Comparison of ENCODE assay signal across 8 cellular contexts in the genomic region with DNA sequence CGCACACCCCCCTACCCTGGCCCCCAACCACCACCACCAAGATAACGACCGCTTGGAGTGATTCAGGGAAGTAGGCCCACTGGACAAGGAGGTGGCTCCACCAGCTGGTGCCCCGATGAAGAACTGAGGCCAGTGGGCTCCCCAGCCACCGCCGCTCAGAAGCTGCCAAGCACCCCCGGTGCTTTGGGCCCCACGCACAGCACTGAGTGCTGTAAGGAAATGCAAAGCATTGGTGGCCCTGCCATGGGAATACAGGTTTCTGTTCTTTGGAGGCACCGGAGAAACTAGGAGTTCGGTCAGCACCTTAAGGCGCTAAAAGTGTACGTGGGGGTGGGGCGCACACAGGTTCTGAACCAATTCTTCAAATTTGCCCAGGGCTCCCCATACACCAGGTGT. TPM values are rescaled to one million over a fixed set of nuclear protein-coding genes. Genes with fewer than 3 reads are reported as not detected.
DNase-seq lines count a peak whose midpoint lies in the region; ATAC-seq and TF ChIP-seq lines count a peak whose summit lies in the region.

No MANE protein-coding gene starts in this region.

- peak; percentile 55 for DNase-seq in Daoy (ENCODE audit: low read depth)
- DNase-seq in T-helper 17 cell = no peak
- no peak for DNase-seq in foreskin fibroblast
- peak in 3 of 5 donors; percentile 24 to 42 (median 29) for DNase-seq in ovary
- no peak for DNase-seq in UCSD-AML1 (lab: John Stamatoyannopoulos, UW; ENCODE audit: unreplicated experiment)
- no peak for DNase-seq in BE2C
- DNase-seq in OCI-M1 (lab: John Stamatoyannopoulos, UW) = no peak

- H3K4me1 ChIP-seq in ovary (ENCODE audit: insufficient read depth) = peaks cover 4% of the 10 kb centered on the region
- no peaks in the 10 kb centered on the region for H3K4me1 ChIP-seq in BE2C

- H3K36me3 ChIP-seq in ovary (no peaks in the 10 kb centered on the region), BE2C (no peaks in the 10 kb centered on the region)

- H3K4me1 Mint-ChIP-seq in T-helper 17 cell = peaks cover 4% of the 10 kb centered on the region

- peaks cover 76% of the 10 kb centered on the region for H3K27me3 Mint-ChIP-seq in T-helper 17 cell

- no peak for TF ChIP-seq CTCF in foreskin fibroblast (IDR thresholded peaks at IDR 0.05; ENCODE audit: low read depth, low read length)
- no peak for TF ChIP-seq CTCF in ovary (IDR thresholded peaks at IDR 0.05)
- no peak for TF ChIP-seq CTCF in BE2C (IDR thresholded peaks at IDR 0.05; ENCODE audit: low read depth, low read length)

- TF ChIP-seq EP300 in ovary (IDR thresholded peaks at IDR 0.05) = no peak

- peaks cover 4% of the 10 kb centered on the region for H3K36me3 Mint-ChIP-seq in T-helper 17 cell (ENCODE audit: low read depth)

- ATAC-seq in T-helper 17 cell (no peak), HG02840 (IDR thresholded peaks at IDR 0.05; ENCODE audit: low FRiP score, unreplicated experiment) (no peak)

- peak overlapping the region; percentile 71 for H3K4me3 Mint-ChIP-seq in T-helper 17 cell

- no peak overlapping the region for H3K27ac Mint-ChIP-seq in T-helper 17 cell

- no peaks in the 10 kb centered on the region for H3K27me3 ChIP-seq in ovary
- peaks cover 41% of the 10 kb centered on the region for H3K27me3 ChIP-seq in BE2C

- peak overlapping the region; percentile 52 to 61 for H3K27ac ChIP-seq in ovary

- 48 to 66% (median 52%) methylated on average over 12 to 13 of the region's 13 CpGs for WGBS in ovary, 3 donors

- intact Hi-C loops in ovary (cut with DNase I) = loop anchor here in 3 of 4 donors (5.0 to 10.0 kb wide), 3 partner anchors 125 to 342 kb away; partner anchors contain the start of gene ME3 (in 1 of the 3)

- no peak for TF ChIP-seq POLR2A in ovary (IDR thresholded peaks at IDR 0.05)

- no peaks in the 10 kb centered on the region for H3K9me3 ChIP-seq in T-helper 17 cell (ENCODE audit: control insufficient read depth, low read length, poor library complexity, severe bottlenecking)
- H3K9me3 ChIP-seq in ovary = no peaks in the 10 kb centered on the region
- H3K9me3 ChIP-seq in BE2C = no peaks in the 10 kb centered on the region

- H3K4me3 ChIP-seq in foreskin fibroblast (ENCODE audit: low read depth in 1 of 2, low read length in 2 of 2) = peak overlapping the region; percentile 78 to 80
- H3K4me3 ChIP-seq in ovary = peak overlapping the region; percentile 76
- no peak overlapping the region for H3K4me3 ChIP-seq in BE2C (ENCODE audit: low read depth, low read length)

RNA-seq across cellular contexts. Expression of gene PRSS23, which starts 0.7 kb away (rescaled TPM):
- 97.4 and 104 TPM in 2 replicates for total RNA-seq in Daoy (2014; rRNA removed; shearing (Covaris generic))
- not detected for total RNA-seq in T-helper 17 cell
- 10 to 100 TPM; 13.5 to 62.1 (median 29.5) TPM for total RNA-seq in ovary
- polyA plus RNA-seq in ovary = 100 to 1,000 TPM in 1 of 2 donors, 10 to 100 TPM in 1; 54.4 to 129 TPM
- 0.49 TPM for polyA plus RNA-seq in BE2C (2012; ENCODE audit: insufficient read depth, insufficient read length, low read depth)

Comparison
In these comparisons a context has a peak if more than half of its experiments do, and no peak if none do; other contexts are left out.
1. DNase-seq: peak in Daoy (single experiment) and ovary (3 of 5); none in T-helper 17 cell (0 of 3), foreskin fibroblast (0 of 2), UCSD-AML1 (single experiment), BE2C (single experiment) and OCI-M1 (single experiment).
2. RNA of gene PRSS23, which starts 0.7 kb away (total RNA-seq): 97.4 to 104 TPM in Daoy and 13.5 to 62.1 TPM in ovary; not detected in T-helper 17 cell; every median in the first group is over 10 times any median in the second.